Comparison of ENCODE assay signal across 14 cellular contexts in genomic region chr2:181632733-181633401, GRCh38. TPM values are rescaled to one million over a fixed set of nuclear protein-coding genes. Genes with fewer than 3 reads are reported as not detected.
DNase-seq lines count a peak whose midpoint lies in the region; ATAC-seq and TF ChIP-seq lines count a peak whose summit lies in the region.
"Had no signal": no experiment of that assay in that cellular context is flagged by ENCODE, and none has a peak within 500 bp of the region (broad histone marks: within the 10 kb centered on the region; RNA-seq: fewer than 3 reads in every experiment).

No MANE protein-coding gene starts in this region.

- DNase-seq in medulla oblongata (ENCODE audit: extremely low spot score) (no peak), kidney tubule cell (ENCODE audit: low spot score) (no peak), neuronal stem cell (ENCODE audit: low spot score) (no peak)
- DNase-seq in activated CD4-positive, alpha-beta T cell treated with anti-CD3 and anti-CD28 coated beads, Interleukin-2, amount 50 U/mL, for 1 hour: no peak
- DNase-seq: activated effector memory CD4-positive, alpha-beta T cell treated with Interleukin-2 at 50 U/mL for 16 hours; central memory CD4-positive, alpha-beta T cell had no signal

- H3K79me1 ChIP-seq in neuronal stem cell (ENCODE audit: low read depth, low read length): no peaks in the 10 kb centered on the region

- H2AFZ ChIP-seq in OCI-LY3 (ENCODE audit: low read depth, low read length) (peak overlapping the region; percentile 17; the same call in 1 of the 2 replicates), neuronal stem cell (ENCODE audit: low read length) (no peak overlapping the region)

- H4K91ac ChIP-seq in neuronal stem cell (ENCODE audit: low read depth, low read length, poor library complexity): no peak overlapping the region

- H4K20me1 ChIP-seq in OCI-LY3 (ENCODE audit: insufficient read depth, low read length): no peaks in the 10 kb centered on the region

- ATAC-seq in GM18519 (IDR thresholded peaks at IDR 0.05; ENCODE audit: low FRiP score, unreplicated experiment): peak; percentile 47
- ATAC-seq in GM21528 (IDR thresholded peaks at IDR 0.05; ENCODE audit: low FRiP score, unreplicated experiment): peak; percentile 75
- ATAC-seq in HG03097 (IDR thresholded peaks at IDR 0.05; ENCODE audit: low FRiP score, unreplicated experiment): peak; percentile 68
- ATAC-seq: Panc1 had no signal

- H3K27ac ChIP-seq in OCI-LY3 (ENCODE audit: low read length) (peak overlapping the region; percentile 22), neuronal stem cell (replicated peaks; ENCODE audit: low read length) (no peak overlapping the region)
- H3K27ac ChIP-seq: HL-60, VCaP had no signal

- no peak overlapping the region for H3K23ac ChIP-seq in neuronal stem cell (ENCODE audit: low read depth, low read length, poor library complexity)

- H3K36me3 ChIP-seq in OCI-LY3 (replicated peaks; ENCODE audit: low read depth, low read length): no peaks in the 10 kb centered on the region
- H3K36me3 ChIP-seq in neuronal stem cell (replicated peaks in 1 of 2; ENCODE audit: control insufficient read depth in 2 of 2, insufficient read depth in 2 of 2, low read length in 2 of 2): no peaks in the 10 kb centered on the region

- peak overlapping the region; percentile 27 for H3K4me3 ChIP-seq in OCI-LY3 (ENCODE audit: low read length)
- H3K4me3 ChIP-seq in neuronal stem cell (ENCODE audit: low read length in 2 of 2): no peak overlapping the region

- peak overlapping the region; percentile 13; the same call in 1 of the 2 replicates for H3K9ac ChIP-seq in OCI-LY3 (ENCODE audit: low read length)
- H3K9ac ChIP-seq in neuronal stem cell (ENCODE audit: low read depth, low read length, poor library complexity): no peak overlapping the region

- H2BK12ac ChIP-seq in neuronal stem cell (ENCODE audit: low read length): no peak overlapping the region

- H2AK5ac ChIP-seq in neuronal stem cell (ENCODE audit: low read depth, low read length): no peak overlapping the region

- no peak overlapping the region for H3K18ac ChIP-seq in neuronal stem cell (ENCODE audit: low read length)

- no CpG with 5 or more reads among the region's 4 CpGs for WGBS in neuronal stem cell (ENCODE audit: extremely low coverage in 2 of 2, insufficient read length in 2 of 2, insufficient replicate concordance in 1 of 2), 2 donors

- H4K8ac ChIP-seq in neuronal stem cell (ENCODE audit: low read depth, low read length): no peak overlapping the region

- H2BK120ac ChIP-seq in neuronal stem cell (ENCODE audit: low read depth, low read length): no peak overlapping the region

- H3K4me1 ChIP-seq in OCI-LY3 (ENCODE audit: low read length) (peaks cover 21% of the 10 kb centered on the region), neuronal stem cell (ENCODE audit: control insufficient read depth in 2 of 2, insufficient read depth in 1 of 2, low read depth in 1 of 2, low read length in 2 of 2) (no peaks in the 10 kb centered on the region)

- no peak overlapping the region for H2BK5ac ChIP-seq in neuronal stem cell (ENCODE audit: low read length)

- no peaks in the 10 kb centered on the region for H3K79me2 ChIP-seq in OCI-LY3 (ENCODE audit: low read length)

- H3K14ac ChIP-seq in neuronal stem cell (ENCODE audit: low read length): no peak overlapping the region

- H2BK15ac ChIP-seq in neuronal stem cell (ENCODE audit: low read length): no peak overlapping the region

- H3K4me2 ChIP-seq in OCI-LY3 (ENCODE audit: low read length): peak overlapping the region; percentile 62
- no peak overlapping the region for H3K4me2 ChIP-seq in neuronal stem cell (ENCODE audit: insufficient read depth, low read length, poor library complexity, severe bottlenecking)

- TF ChIP-seq CTCF in OCI-LY3 (IDR thresholded peaks at IDR 0.05; ENCODE audit: low read depth, low read length): no peak

- no peak overlapping the region for H3K4ac ChIP-seq in neuronal stem cell (ENCODE audit: low read length)

- H3K27me3 ChIP-seq in OCI-LY3 (ENCODE audit: low read depth, low read length) (no peaks in the 10 kb centered on the region), neuronal stem cell (ENCODE audit: control insufficient read depth in 3 of 3, insufficient read depth in 3 of 3, low read depth in 1 of 3, low read length in 3 of 3) (peaks cover 0 to 47% (median 0%) of the 10 kb centered on the region in 3 experiments)

- H3K9me3 ChIP-seq in OCI-LY3 (ENCODE audit: insufficient read depth, low read length) (no peaks in the 10 kb centered on the region), neuronal stem cell (replicated peaks in 1 of 2; ENCODE audit: control insufficient read depth in 2 of 2, insufficient read depth in 1 of 2, low read depth in 1 of 2, low read length in 2 of 2) (no peaks in the 10 kb centered on the region)

RNA-seq across cellular contexts. Expression of gene CERKL, which starts 24.0 kb away (rescaled TPM):
- 0.13 TPM for polyA plus RNA-seq in neuronal stem cell (2013, experiment 1 of 2)
- polyA plus RNA-seq in neuronal stem cell (2013, experiment 2 of 2): 0.11 TPM

RNA-seq across cellular contexts. Expression of gene NEUROD1, which starts 47.5 kb away (rescaled TPM):
- 0.66 TPM for polyA plus RNA-seq in neuronal stem cell (2013, experiment 1 of 2)
- polyA plus RNA-seq in neuronal stem cell (2013, experiment 2 of 2): 0.51 TPM
- polyA plus RNA-seq: BJ had no signal
